ENCODE assay signal across 9 cellular contexts in the genomic region with DNA sequence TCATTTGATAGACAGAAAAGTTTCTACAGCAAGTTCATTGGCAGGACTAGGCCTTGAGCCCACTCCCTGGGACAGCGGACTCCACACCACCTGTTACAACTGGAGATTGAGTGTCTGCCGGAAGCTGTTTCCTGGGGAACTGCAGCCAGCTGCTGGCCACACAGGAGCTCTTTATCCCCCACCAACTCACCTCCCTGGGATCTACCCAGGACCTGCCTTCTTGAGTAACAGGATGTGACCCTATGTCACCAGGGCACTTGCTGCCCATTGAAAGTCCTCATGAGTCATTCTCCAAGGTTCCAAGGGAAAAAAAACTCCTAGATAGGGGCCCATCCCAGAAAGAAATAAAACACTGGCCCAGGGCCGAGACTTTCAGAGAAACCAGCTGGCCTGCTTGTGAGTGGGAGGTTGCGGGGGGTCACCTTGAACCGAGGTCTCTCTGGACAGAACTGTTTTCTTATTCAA. TPM values are rescaled to one million over a fixed set of nuclear protein-coding genes. Genes with fewer than 3 reads are reported as not detected.
DNase-seq lines count a peak whose midpoint lies in the region; ATAC-seq, FAIRE-seq and TF ChIP-seq lines count a peak whose summit lies in the region.
"Had no signal": no experiment of that assay in that cellular context is flagged by ENCODE, and none has a peak within 500 bp of the region (broad histone marks: within the 10 kb centered on the region; RNA-seq: fewer than 3 reads in every experiment).

No MANE protein-coding gene starts in this region.

- 58 to 61% methylated on average over 5 of the region's 5 CpGs for WGBS in GM23248 (ENCODE audit: low coverage in 1 of 2, low lambda C conversion rate in 2 of 2, missing lambda C conversion rate in 2 of 2), 2 experiments

- H3K36me3 ChIP-seq in GM23248 (ENCODE audit: low read depth) = no peaks in the 10 kb centered on the region
- H3K36me3 ChIP-seq in CD8-positive, alpha-beta T cell (ENCODE audit: insufficient read depth, low read length) = no peaks in the 10 kb centered on the region
- H3K36me3 ChIP-seq: cardiac muscle cell had no signal

- no peak overlapping the region for H3K27ac ChIP-seq in GM23248
- peak overlapping the region; percentile 58 for H3K27ac ChIP-seq in foreskin keratinocyte
- no peak overlapping the region for H3K27ac ChIP-seq in CD8-positive, alpha-beta T cell (ENCODE audit: low read depth, low read length)
- H3K27ac ChIP-seq: cardiac muscle cell had no signal

- no peaks in the 10 kb centered on the region for H3K27me3 ChIP-seq in GM23248 (replicated peaks; ENCODE audit: insufficient read depth)
- H3K27me3 ChIP-seq in foreskin keratinocyte = no peaks in the 10 kb centered on the region
- no peaks in the 10 kb centered on the region for H3K27me3 ChIP-seq in CD8-positive, alpha-beta T cell (ENCODE audit: insufficient read depth, low read length)
- H3K27me3 ChIP-seq: cardiac muscle cell had no signal

- FAIRE-seq in RCC 7860 (lab: Jason Lieb, UNC) = peak; percentile 92

- H3K4me3 ChIP-seq in GM23248 = no peak overlapping the region
- H3K4me3 ChIP-seq in CD8-positive, alpha-beta T cell (ENCODE audit: low read depth, low read length) = no peak overlapping the region
- H3K4me3 ChIP-seq: cardiac muscle cell had no signal

- peaks cover 6% of the 10 kb centered on the region for H3K4me1 Mint-ChIP-seq in CD8-positive, alpha-beta T cell (ENCODE audit: low read depth)

- in situ Hi-C loops in GM23248 (cut with MboI) = no loop called here

- no peaks in the 10 kb centered on the region for H4K20me1 ChIP-seq in GM23248 (ENCODE audit: insufficient read depth)

- POLR2A ChIA-PET in CD8-positive, alpha-beta T cell (lab: Charles Lee) = no interaction called here

- no peaks in the 10 kb centered on the region for H3K9me3 ChIP-seq in GM23248 (ENCODE audit: low read depth)
- H3K9me3 ChIP-seq in CD8-positive, alpha-beta T cell (ENCODE audit: low read length) = no peaks in the 10 kb centered on the region

- no peaks in the 10 kb centered on the region for H3K9me2 ChIP-seq in GM23248 (ENCODE audit: insufficient read depth)

- 0 out of 2 replicates have a peak, but pooled peaks cover 4% of the 10 kb centered on the region for H3F3A ChIP-seq in GM23248 (ENCODE audit: insufficient read depth)

- TF ChIP-seq CTCF in foreskin keratinocyte (conservative IDR thresholded peaks at IDR 0.05) = no peak
- no peak for TF ChIP-seq CTCF in CD8-positive, alpha-beta T cell (IDR thresholded peaks at IDR 0.05)

- no peak overlapping the region for H3K27ac Mint-ChIP-seq in CD8-positive, alpha-beta T cell

- H3K27me3 Mint-ChIP-seq in CD8-positive, alpha-beta T cell (ENCODE audit: low read depth) = peaks cover 11% of the 10 kb centered on the region

- no peak overlapping the region for H3K9ac ChIP-seq in GM23248

- H3K4me2 ChIP-seq in GM23248 (ENCODE audit: unreplicated experiment) = no peak overlapping the region

- H3K4me1 ChIP-seq in GM23248 (ENCODE audit: insufficient read depth) (peaks cover 31% of the 10 kb centered on the region), foreskin keratinocyte (peaks cover 9% of the 10 kb centered on the region)
- no peaks in the 10 kb centered on the region for H3K4me1 ChIP-seq in CD8-positive, alpha-beta T cell (ENCODE audit: insufficient read depth, low read length)

- no peak overlapping the region for H3K4me3 Mint-ChIP-seq in CD8-positive, alpha-beta T cell

- H3K36me3 Mint-ChIP-seq in CD8-positive, alpha-beta T cell = no peaks in the 10 kb centered on the region

- ATAC-seq in foreskin keratinocyte (no peak), HG03135 (IDR thresholded peaks at IDR 0.05; ENCODE audit: unreplicated experiment) (no peak), HG02642 (IDR thresholded peaks at IDR 0.05; ENCODE audit: poor library complexity, unreplicated experiment) (no peak)
- ATAC-seq in CD8-positive, alpha-beta T cell = no peak

- intact Hi-C loops in CD8-positive, alpha-beta T cell (cut with DNase I, micrococcal nuclease) = no loop called here

- CTCF ChIA-PET in CD8-positive, alpha-beta T cell (lab: Charles Lee) = no interaction called here

- DNase-seq in GM23248 = peak; percentile 60
- DNase-seq in RCC 7860 (ENCODE audit: low spot score) = peak; percentile 97
- DNase-seq in foreskin keratinocyte = no peak
- peak; percentile 96 for DNase-seq in pulmonary artery endothelial cell (ENCODE audit: low read depth, low spot score)
- no peak for DNase-seq in SKM-1 (lab: John Stamatoyannopoulos, UW; ENCODE audit: unreplicated experiment)
- no peak for DNase-seq in CD8-positive, alpha-beta T cell

- H3K9me3 Mint-ChIP-seq in CD8-positive, alpha-beta T cell = no peaks in the 10 kb centered on the region

- H3K79me2 ChIP-seq in GM23248 (ENCODE audit: insufficient read depth) = no peaks in the 10 kb centered on the region

- no peak overlapping the region for H2AFZ ChIP-seq in GM23248

RNA-seq across cellular contexts. Expression of a gene that starts 37.4 kb away (rescaled TPM):
- total RNA-seq in GM23248 (2014; rRNA removed; shearing (Covaris generic)) = 5.0 and 6.3 TPM in 2 replicates
- 3.2 and 4.2 TPM in 2 replicates for polyA plus RNA-seq in GM23248 (2016; fragmentation: Nextera tagmentation; extraction: Ambion mirVana)
- total RNA-seq in foreskin keratinocyte = 3.7 and 5.9 TPM in 2 replicates
- polyA plus RNA-seq in foreskin keratinocyte = 1.7 and 2.3 TPM in 2 replicates
- total RNA-seq in pulmonary artery endothelial cell = 6.1 and 6.2 TPM in 2 replicates
- total RNA-seq in CD8-positive, alpha-beta T cell = 10 to 100 TPM; 30.7 to 32.9 TPM

Comparison
In these comparisons a context has a peak if more than half of its experiments do, and no peak if none do; other contexts are left out.
1. DNase-seq: peak in GM23248 (single experiment), RCC 7860 (single experiment) and pulmonary artery endothelial cell (single experiment); none in foreskin keratinocyte (0 of 2), SKM-1 (single experiment) and CD8-positive, alpha-beta T cell (0 of 7).